In the genomic region with DNA sequence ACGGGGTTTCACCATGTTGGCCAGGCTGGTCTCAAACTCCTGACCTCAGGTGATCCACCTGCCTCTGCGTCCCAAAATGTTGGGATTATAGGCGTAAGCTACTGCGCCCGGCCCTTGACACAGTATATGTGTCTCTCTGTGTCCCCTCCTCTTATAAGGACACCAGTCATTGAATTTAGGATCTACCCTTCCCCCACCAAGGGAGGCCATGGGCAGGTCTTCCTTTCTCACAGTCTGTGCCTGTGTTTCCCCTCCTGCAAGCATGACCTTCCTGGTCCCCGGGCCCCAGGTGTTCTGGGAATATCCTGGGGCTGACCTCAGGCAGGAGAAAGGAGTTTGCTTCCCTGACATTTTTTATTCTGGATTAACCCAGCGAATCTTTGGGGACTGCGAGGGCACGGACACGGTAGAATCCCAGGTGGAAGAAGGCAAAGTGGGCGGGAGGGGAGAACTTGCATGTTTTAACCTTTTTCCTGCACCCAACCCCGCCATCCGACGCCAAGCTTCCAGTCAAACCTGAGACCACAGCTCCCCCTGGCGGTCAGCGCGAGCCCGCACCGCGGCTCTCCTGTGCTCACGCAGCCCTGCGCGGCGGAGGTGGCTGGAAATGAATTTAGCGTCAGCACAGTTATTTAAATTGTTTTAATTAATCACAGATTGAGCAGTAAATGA, we compare ENCODE assay signal across 7 cellular contexts. TPM values are rescaled to one million over a fixed set of nuclear protein-coding genes. Genes with fewer than 3 reads are reported as not detected.
DNase-seq lines count a peak whose midpoint lies in the region; ATAC-seq and TF ChIP-seq lines count a peak whose summit lies in the region.

No MANE protein-coding gene starts in this region.

- peak; percentile 81 for TF ChIP-seq RAD21 in liver (IDR thresholded peaks at IDR 0.05)

- H3K36me3 ChIP-seq in Loucy (ENCODE audit: insufficient read depth, low read length) = no peaks in the 10 kb centered on the region
- no peaks in the 10 kb centered on the region for H3K36me3 ChIP-seq in liver (ENCODE audit: control insufficient read depth in 4 of 4, insufficient read depth in 3 of 4, low read depth in 1 of 4, low read length in 3 of 4)

- H3K27ac ChIP-seq in liver (ENCODE audit: low read depth in 1 of 2, low read length in 2 of 2) = no peak overlapping the region

- CTCF ChIA-PET in WTC11 (lab: Charles Lee) = interaction anchor here (0.6 to 2.8 kb wide), 32 partner anchors 8 to 649 kb away, joined by 3 to 34 read pairs (median 4); no protein-coding TSS in a partner anchor

- peaks cover 12% of the 10 kb centered on the region for H3K4me1 Mint-ChIP-seq in WTC11

- no peaks in the 10 kb centered on the region for H3K27me3 ChIP-seq in Loucy (ENCODE audit: insufficient read depth, low read length, poor library complexity, severe bottlenecking)
- peaks cover 0 to 5% (median 0%) of the 10 kb centered on the region in 4 donors for H3K27me3 ChIP-seq in liver (ENCODE audit: control insufficient read depth in 4 of 4, insufficient read depth in 4 of 4, low read length in 3 of 4)

- H3K27me3 Mint-ChIP-seq in WTC11 (ENCODE audit: low read depth) = peaks cover 15% of the 10 kb centered on the region

- H3K4me3 Mint-ChIP-seq in WTC11 = peak overlapping the region; percentile 69

- H3K79me2 ChIP-seq in Loucy (ENCODE audit: insufficient read depth, low read length) = no peaks in the 10 kb centered on the region

- H3K36me3 Mint-ChIP-seq in WTC11 = no peaks in the 10 kb centered on the region

- no peaks in the 10 kb centered on the region for H3K4me1 ChIP-seq in Loucy (ENCODE audit: insufficient read depth, low read length, poor library complexity, severe bottlenecking)
- H3K4me1 ChIP-seq in liver (ENCODE audit: control insufficient read depth in 4 of 4, insufficient read depth in 4 of 4, low read length in 3 of 4) = no peaks in the 10 kb centered on the region

- no peaks in the 10 kb centered on the region; the same call in 1 of the 2 replicates for H3K9me3 ChIP-seq in Loucy (ENCODE audit: insufficient read depth, low read depth, low read length)
- H3K9me3 ChIP-seq in liver (ENCODE audit: control insufficient read depth in 4 of 4, low read length in 3 of 4) = no peaks in the 10 kb centered on the region

- no peak overlapping the region for H3K4me3 ChIP-seq in Loucy (ENCODE audit: low read length, poor library complexity, severe bottlenecking)
- H3K4me3 ChIP-seq in liver (ENCODE audit: low read depth in 1 of 3, low read length in 3 of 3) = no peak overlapping the region

- DNase-seq in WTC11 (ENCODE audit: low spot score) (peak; percentile 95), cerebellum (ENCODE audit: low spot score) (peak; percentile 21), NOMO-1 treated with dmso at 0.1 percent for 144 hours (lab: John Stamatoyannopoulos, UW; ENCODE audit: unreplicated experiment) (no peak)
- peak in 2 of 3 experiments; percentile 15 to 48 for DNase-seq in stimulated activated CD4-positive, alpha-beta T cell treated with anti-CD3 and anti-CD28 coated beads, TNF-alpha, amount 100 ng/mL, for 4 hours (ENCODE audit: low read depth in 3 of 3)

- TF ChIP-seq CTCF in GM12801 (IDR thresholded peaks at IDR 0.05; ENCODE audit: extremely low read depth, insufficient read length) (peak; percentile 45), Loucy (conservative IDR thresholded peaks at IDR 0.05; ENCODE audit: low read length) (peak; percentile 38), WTC11 (IDR thresholded peaks at IDR 0.05) (peak; percentile 98), liver (IDR thresholded peaks at IDR 0.05; ENCODE audit: low read depth, low read length, missing input control) (peak; percentile 87)

- no peaks in the 10 kb centered on the region for H4K20me1 ChIP-seq in Loucy (ENCODE audit: insufficient read depth, low read length, poor library complexity, severe bottlenecking)

- H2AFZ ChIP-seq in Loucy (ENCODE audit: low read length) = no peak overlapping the region

- no peak overlapping the region for H3K4me2 ChIP-seq in Loucy (ENCODE audit: low read depth, low read length, poor library complexity, severe bottlenecking)

- H3F3A ChIP-seq in Loucy (ENCODE audit: low read depth) = no peaks in the 10 kb centered on the region

- H3K9ac ChIP-seq in Loucy (ENCODE audit: low read depth, low read length, poor library complexity, severe bottlenecking) = no peak overlapping the region
- no peak overlapping the region for H3K9ac ChIP-seq in liver (ENCODE audit: low read depth in 1 of 2, low read length in 2 of 2)

- no peak overlapping the region; the same call in 1 of the 2 replicates for H3K27ac Mint-ChIP-seq in WTC11

- POLR2A ChIA-PET in WTC11 (lab: Charles Lee) = interaction anchor here (0.7 to 1.0 kb wide), 2 partner anchors 303 to 609 kb away, joined by 3 to 4 read pairs; no protein-coding TSS in a partner anchor

- H3K9me3 Mint-ChIP-seq in WTC11 = 0 out of 2 replicates have a peak, but pooled peaks cover 6% of the 10 kb centered on the region

- 22% methylated on average over 25 of the region's 25 CpGs for WGBS in liver

- no peaks in the 10 kb centered on the region for H3K9me2 ChIP-seq in Loucy (replicated peaks; ENCODE audit: low read depth, low read length)

- peak; percentile 91 for ATAC-seq in WTC11

TF ChIP-seq in WTC11, 78 proteins besides CTCF, POLR2A, EP300 and RAD21:
- TF ChIP-seq NR1H2 (CRISPR knock-in tag; IDR thresholded peaks at IDR 0.05) (no peak), ATF1 (CRISPR knock-in tag; IDR thresholded peaks at IDR 0.05) (no peak), TP53 (CRISPR knock-in tag; IDR thresholded peaks at IDR 0.05) (no peak)
- TF ChIP-seq, protein P1, sequence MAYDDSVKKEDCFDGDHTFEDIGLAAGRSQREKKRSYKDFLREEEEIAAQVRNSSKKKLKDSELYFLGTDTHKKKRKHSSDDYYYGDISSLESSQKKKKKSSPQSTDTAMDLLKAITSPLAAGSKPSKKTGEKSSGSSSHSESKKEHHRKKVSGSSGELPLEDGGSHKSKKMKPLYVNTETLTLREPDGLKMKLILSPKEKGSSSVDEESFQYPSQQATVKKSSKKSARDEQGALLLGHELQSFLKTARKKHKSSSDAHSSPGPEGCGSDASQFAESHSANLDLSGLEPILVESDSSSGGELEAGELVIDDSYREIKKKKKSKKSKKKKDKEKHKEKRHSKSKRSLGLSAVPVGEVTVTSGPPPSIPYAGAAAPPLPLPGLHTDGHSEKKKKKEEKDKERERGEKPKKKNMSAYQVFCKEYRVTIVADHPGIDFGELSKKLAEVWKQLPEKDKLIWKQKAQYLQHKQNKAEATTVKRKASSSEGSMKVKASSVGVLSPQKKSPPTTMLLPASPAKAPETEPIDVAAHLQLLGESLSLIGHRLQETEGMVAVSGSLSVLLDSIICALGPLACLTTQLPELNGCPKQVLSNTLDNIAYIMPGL (CRISPR knock-in tag; IDR thresholded peaks at IDR 0.05) = 0 out of 2 replicates have a peak, but pooled peaks have one; percentile 54

TF ChIP-seq in liver, 16 proteins besides CTCF, POLR2A, EP300 and RAD21:
- TF ChIP-seq, protein P2, sequence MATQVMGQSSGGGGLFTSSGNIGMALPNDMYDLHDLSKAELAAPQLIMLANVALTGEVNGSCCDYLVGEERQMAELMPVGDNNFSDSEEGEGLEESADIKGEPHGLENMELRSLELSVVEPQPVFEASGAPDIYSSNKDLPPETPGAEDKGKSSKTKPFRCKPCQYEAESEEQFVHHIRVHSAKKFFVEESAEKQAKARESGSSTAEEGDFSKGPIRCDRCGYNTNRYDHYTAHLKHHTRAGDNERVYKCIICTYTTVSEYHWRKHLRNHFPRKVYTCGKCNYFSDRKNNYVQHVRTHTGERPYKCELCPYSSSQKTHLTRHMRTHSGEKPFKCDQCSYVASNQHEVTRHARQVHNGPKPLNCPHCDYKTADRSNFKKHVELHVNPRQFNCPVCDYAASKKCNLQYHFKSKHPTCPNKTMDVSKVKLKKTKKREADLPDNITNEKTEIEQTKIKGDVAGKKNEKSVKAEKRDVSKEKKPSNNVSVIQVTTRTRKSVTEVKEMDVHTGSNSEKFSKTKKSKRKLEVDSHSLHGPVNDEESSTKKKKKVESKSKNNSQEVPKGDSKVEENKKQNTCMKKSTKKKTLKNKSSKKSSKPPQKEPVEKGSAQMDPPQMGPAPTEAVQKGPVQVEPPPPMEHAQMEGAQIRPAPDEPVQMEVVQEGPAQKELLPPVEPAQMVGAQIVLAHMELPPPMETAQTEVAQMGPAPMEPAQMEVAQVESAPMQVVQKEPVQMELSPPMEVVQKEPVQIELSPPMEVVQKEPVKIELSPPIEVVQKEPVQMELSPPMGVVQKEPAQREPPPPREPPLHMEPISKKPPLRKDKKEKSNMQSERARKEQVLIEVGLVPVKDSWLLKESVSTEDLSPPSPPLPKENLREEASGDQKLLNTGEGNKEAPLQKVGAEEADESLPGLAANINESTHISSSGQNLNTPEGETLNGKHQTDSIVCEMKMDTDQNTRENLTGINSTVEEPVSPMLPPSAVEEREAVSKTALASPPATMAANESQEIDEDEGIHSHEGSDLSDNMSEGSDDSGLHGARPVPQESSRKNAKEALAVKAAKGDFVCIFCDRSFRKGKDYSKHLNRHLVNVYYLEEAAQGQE (IDR thresholded peaks at IDR 0.05) = peak; percentile 38
- no peak for TF ChIP-seq JUND (IDR thresholded peaks at IDR 0.05)
- TF ChIP-seq, protein P3, sequence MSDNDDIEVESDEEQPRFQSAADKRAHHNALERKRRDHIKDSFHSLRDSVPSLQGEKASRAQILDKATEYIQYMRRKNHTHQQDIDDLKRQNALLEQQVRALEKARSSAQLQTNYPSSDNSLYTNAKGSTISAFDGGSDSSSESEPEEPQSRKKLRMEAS (IDR thresholded peaks at IDR 0.05) = no peak
- TF ChIP-seq, protein P4, sequence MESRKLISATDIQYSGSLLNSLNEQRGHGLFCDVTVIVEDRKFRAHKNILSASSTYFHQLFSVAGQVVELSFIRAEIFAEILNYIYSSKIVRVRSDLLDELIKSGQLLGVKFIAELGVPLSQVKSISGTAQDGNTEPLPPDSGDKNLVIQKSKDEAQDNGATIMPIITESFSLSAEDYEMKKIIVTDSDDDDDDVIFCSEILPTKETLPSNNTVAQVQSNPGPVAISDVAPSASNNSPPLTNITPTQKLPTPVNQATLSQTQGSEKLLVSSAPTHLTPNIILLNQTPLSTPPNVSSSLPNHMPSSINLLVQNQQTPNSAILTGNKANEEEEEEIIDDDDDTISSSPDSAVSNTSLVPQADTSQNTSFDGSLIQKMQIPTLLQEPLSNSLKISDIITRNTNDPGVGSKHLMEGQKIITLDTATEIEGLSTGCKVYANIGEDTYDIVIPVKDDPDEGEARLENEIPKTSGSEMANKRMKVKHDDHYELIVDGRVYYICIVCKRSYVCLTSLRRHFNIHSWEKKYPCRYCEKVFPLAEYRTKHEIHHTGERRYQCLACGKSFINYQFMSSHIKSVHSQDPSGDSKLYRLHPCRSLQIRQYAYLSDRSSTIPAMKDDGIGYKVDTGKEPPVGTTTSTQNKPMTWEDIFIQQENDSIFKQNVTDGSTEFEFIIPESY (IDR thresholded peaks at IDR 0.05) = no peak

RNA-seq across cellular contexts. Expression of a gene that starts 42.1 kb away (rescaled TPM):
- total RNA-seq in WTC11 (2021) = not detected in 3 replicates
- not detected for total RNA-seq in cerebellum
- total RNA-seq in liver = 1 to 10 TPM in 1 of 2 donors, not detected in 1; 2.7 TPM
- under 1 TPM in 1 of 2 donors, not detected in 1; 0.03 TPM for polyA plus RNA-seq in liver

Comparison
In these comparisons a context has a peak if more than half of its experiments do, and no peak if none do; other contexts are left out.
1. CTCF ChIP-seq: peak in every context shown above with its lines; median percentile 98 in WTC11; 87 in liver; 45 in GM12801; 38 in Loucy.